In the genomic region with DNA sequence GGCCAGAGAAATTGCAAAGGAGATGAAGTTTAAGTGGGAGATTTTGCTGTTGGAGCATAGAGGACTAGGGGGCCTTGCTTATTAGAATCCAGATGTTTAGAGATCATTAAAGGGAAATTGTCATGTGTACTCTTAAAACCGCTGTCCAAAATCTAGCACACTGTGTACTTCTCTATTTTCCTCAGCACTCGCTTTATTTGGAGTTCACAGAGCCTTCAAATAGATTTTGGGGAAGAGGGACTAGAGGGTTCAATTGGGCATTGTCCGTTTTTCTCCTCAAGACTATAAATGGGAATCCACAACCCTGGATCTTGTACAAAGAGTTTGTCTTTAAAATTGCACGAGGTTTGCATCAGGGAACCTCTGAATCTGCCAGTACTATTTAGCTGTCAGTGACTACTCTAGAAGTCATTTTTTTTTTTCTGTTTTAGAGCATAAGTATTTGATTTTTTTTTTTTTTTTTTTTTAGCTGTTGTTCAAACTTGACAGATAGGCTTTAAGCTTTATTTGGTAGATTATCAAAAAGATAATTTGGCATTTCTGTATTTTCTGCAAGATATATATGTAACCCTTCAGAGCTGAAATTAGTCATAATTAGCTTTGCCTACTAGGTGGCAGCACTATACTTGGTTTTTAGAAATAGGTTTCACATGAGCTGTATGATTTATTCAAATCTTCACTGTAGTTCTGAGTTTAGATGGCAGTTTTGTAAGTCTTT, we compare ENCODE assay signal across 1 cellular context.
TF ChIP-seq lines count a peak whose summit lies in the region.

No MANE protein-coding gene starts in this region.

TF ChIP-seq in GM12878, 131 proteins besides CTCF, POLR2A, EP300 and RAD21:
- TF ChIP-seq NR2F1 (conservative IDR thresholded peaks at IDR 0.05), result no peak
- no peak for TF ChIP-seq EED (IDR thresholded peaks at IDR 0.05; ENCODE audit: low read depth)
- TF ChIP-seq, protein P1, sequence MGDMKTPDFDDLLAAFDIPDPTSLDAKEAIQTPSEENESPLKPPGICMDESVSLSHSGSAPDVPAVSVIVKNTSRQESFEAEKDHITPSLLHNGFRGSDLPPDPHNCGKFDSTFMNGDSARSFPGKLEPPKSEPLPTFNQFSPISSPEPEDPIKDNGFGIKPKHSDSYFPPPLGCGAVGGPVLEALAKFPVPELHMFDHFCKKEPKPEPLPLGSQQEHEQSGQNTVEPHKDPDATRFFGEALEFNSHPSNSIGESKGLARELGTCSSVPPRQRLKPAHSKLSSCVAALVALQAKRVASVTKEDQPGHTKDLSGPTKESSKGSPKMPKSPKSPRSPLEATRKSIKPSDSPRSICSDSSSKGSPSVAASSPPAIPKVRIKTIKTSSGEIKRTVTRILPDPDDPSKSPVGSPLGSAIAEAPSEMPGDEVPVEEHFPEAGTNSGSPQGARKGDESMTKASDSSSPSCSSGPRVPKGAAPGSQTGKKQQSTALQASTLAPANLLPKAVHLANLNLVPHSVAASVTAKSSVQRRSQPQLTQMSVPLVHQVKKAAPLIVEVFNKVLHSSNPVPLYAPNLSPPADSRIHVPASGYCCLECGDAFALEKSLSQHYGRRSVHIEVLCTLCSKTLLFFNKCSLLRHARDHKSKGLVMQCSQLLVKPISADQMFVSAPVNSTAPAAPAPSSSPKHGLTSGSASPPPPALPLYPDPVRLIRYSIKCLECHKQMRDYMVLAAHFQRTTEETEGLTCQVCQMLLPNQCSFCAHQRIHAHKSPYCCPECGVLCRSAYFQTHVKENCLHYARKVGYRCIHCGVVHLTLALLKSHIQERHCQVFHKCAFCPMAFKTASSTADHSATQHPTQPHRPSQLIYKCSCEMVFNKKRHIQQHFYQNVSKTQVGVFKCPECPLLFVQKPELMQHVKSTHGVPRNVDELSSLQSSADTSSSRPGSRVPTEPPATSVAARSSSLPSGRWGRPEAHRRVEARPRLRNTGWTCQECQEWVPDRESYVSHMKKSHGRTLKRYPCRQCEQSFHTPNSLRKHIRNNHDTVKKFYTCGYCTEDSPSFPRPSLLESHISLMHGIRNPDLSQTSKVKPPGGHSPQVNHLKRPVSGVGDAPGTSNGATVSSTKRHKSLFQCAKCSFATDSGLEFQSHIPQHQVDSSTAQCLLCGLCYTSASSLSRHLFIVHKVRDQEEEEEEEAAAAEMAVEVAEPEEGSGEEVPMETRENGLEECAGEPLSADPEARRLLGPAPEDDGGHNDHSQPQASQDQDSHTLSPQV (IDR thresholded peaks at IDR 0.05), result no peak
- TF ChIP-seq POU2F2 (IDR thresholded peaks at IDR 0.05; ENCODE audit: borderline replicate concordance, low read depth, low read length), result 0 out of 3 replicates have a peak, but pooled peaks have one; percentile 33
- TF ChIP-seq SMC3 (IDR thresholded peaks at IDR 0.05; ENCODE audit: borderline replicate concordance, low read length), result peak; percentile 41; the same call in 1 of the 2 replicates
- TF ChIP-seq, protein P2, sequence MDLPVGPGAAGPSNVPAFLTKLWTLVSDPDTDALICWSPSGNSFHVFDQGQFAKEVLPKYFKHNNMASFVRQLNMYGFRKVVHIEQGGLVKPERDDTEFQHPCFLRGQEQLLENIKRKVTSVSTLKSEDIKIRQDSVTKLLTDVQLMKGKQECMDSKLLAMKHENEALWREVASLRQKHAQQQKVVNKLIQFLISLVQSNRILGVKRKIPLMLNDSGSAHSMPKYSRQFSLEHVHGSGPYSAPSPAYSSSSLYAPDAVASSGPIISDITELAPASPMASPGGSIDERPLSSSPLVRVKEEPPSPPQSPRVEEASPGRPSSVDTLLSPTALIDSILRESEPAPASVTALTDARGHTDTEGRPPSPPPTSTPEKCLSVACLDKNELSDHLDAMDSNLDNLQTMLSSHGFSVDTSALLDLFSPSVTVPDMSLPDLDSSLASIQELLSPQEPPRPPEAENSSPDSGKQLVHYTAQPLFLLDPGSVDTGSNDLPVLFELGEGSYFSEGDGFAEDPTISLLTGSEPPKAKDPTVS (IDR thresholded peaks at IDR 0.05; ENCODE audit: low read depth, low read length), result no peak
- no peak for TF ChIP-seq STAT1 (conservative IDR thresholded peaks at IDR 0.05)
